8 cellular contexts compared by ENCODE assay signal in the genomic region with DNA sequence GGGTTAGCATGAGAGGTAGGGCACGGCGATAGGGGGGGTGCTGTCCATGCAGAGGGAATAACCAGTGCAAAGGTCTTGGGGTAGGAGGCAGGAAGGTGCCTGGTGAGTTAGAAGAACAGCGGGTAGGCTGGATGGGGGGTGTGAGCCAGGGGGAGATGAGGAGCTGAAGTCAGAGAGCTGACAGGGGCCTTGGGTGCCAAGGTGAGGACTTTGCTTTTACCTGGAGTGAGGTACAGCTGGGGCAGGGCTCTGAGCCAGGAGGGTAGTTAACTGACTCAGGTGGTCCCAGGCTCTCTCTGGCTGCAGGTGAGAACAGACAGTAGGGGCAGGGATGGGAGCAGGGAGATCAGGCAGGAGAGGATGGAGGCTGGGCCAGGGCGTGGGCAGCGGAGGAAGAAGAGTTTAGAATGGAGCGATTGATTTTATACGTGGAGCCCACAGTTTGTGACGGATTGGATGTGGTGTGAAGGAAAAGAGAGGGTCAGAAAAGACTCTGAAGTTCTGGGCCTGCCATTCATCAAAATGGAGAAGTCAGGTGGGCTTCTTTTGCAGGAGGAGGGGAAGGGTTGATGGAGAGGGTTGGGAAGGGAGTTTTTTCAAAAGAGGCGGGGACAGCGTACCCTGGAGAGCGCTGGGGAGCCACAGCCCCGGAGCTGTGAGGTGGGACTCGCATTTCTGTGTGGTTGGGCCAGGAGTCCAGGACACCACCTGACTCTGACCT. TPM values are rescaled to one million over a fixed set of nuclear protein-coding genes. Genes with fewer than 3 reads are reported as not detected.
A peak's percentile ranks its signal among the peaks of the same experiment; 100 is the strongest.
DNase-seq lines count a peak whose midpoint lies in the region; ATAC-seq and TF ChIP-seq lines count a peak whose summit lies in the region.

No MANE protein-coding gene starts in this region.

- CTCF ChIA-PET in WTC11 (lab: Charles Lee): interaction anchor here (1.0 to 4.0 kb wide), 7 partner anchors 14 to 160 kb away, joined by 3 to 17 read pairs (median 7); no protein-coding TSS in a partner anchor

- 51 to 63% (median 53%) methylated on average over 13 of the region's 13 CpGs for WGBS in heart left ventricle, 4 donors
- WGBS in sigmoid colon, 2 donors: 38 to 47% methylated on average over 13 of the region's 13 CpGs

- H3K4me3 Mint-ChIP-seq in WTC11: peak overlapping the region; percentile 70

- peaks cover 65% of the 10 kb centered on the region for H3K4me1 Mint-ChIP-seq in WTC11

- DNase-seq in GM12865 (ENCODE audit: low read depth): no peak
- DNase-seq in WTC11 (ENCODE audit: low spot score): no peak
- DNase-seq in heart left ventricle: peak in 1 of 5 donors; percentile 72
- DNase-seq in sigmoid colon: no peak
- DNase-seq in stimulated activated CD4-positive, alpha-beta T cell treated with anti-CD3 and anti-CD28 coated beads, Interleukin-4, amount 100 ng/mL, for 24 hours: no peak
- no peak for DNase-seq in COLO829 (ENCODE audit: low spot score)
- no peak for DNase-seq in activated CD4-positive, alpha-beta T cell treated with anti-CD3 and anti-CD28 coated beads for 48 hours

- POLR2A ChIA-PET in WTC11 (lab: Charles Lee): interaction anchor here (0.6 to 1.5 kb wide), 9 partner anchors 13 to 1115 kb away, joined by 3 to 6 read pairs (median 4); a partner anchor contains a TSS

- H3K36me3 Mint-ChIP-seq in WTC11: peaks cover 17% of the 10 kb centered on the region

- H3K36me3 ChIP-seq in heart left ventricle: peaks cover 0 to 7% (median 2%) of the 10 kb centered on the region in 9 donors
- H3K36me3 ChIP-seq in sigmoid colon: no peaks in the 10 kb centered on the region

- intact Hi-C loops in heart left ventricle (cut with DNase I): no loop called here
- intact Hi-C loops in sigmoid colon (cut with DNase I): no loop called here

- ATAC-seq in WTC11 (peak; percentile 43), heart left ventricle (peak in 1 of 4 donors; percentile 18), HG02870 (IDR thresholded peaks at IDR 0.05; ENCODE audit: unreplicated experiment) (no peak)

- no peaks in the 10 kb centered on the region for H3K9me3 Mint-ChIP-seq in WTC11

- peak overlapping the region; percentile 94 for H3K27ac Mint-ChIP-seq in WTC11

- TF ChIP-seq POLR2A in heart left ventricle (IDR thresholded peaks at IDR 0.05) (no peak), sigmoid colon (IDR thresholded peaks at IDR 0.05) (no peak)

- no peak for TF ChIP-seq CTCF in GM12865 (IDR thresholded peaks at IDR 0.05; ENCODE audit: insufficient read depth, low read depth, low read length, missing control alignments)
- no peak for TF ChIP-seq CTCF in WTC11 (IDR thresholded peaks at IDR 0.05)
- TF ChIP-seq CTCF in heart left ventricle (IDR thresholded peaks at IDR 0.05): no peak
- no peak for TF ChIP-seq CTCF in sigmoid colon (IDR thresholded peaks at IDR 0.05)

- peak overlapping the region; percentile 93 to 100 (median 98) for H3K27ac ChIP-seq in heart left ventricle
- peak overlapping the region; percentile 97 to 100 (median 99) for H3K27ac ChIP-seq in sigmoid colon

- no peaks in the 10 kb centered on the region for H3K27me3 ChIP-seq in heart left ventricle
- no peaks in the 10 kb centered on the region for H3K27me3 ChIP-seq in sigmoid colon

- TF ChIP-seq EP300 in sigmoid colon (IDR thresholded peaks at IDR 0.05): no peak

- H3K9me3 ChIP-seq in heart left ventricle (no peaks in the 10 kb centered on the region), sigmoid colon (no peaks in the 10 kb centered on the region)

- H3K27me3 Mint-ChIP-seq in WTC11 (ENCODE audit: low read depth): peaks cover under 1% of the 10 kb centered on the region; the same call in 1 of the 2 replicates

- H3K4me1 ChIP-seq in heart left ventricle (peaks cover 0 to 88% (median 58%) of the 10 kb centered on the region in 12 donors), sigmoid colon (peaks cover 0 to 43% (median 34%) of the 10 kb centered on the region in 4 donors)

- H3K4me3 ChIP-seq in GM12865 (ENCODE audit: low read depth, low read length) (peak overlapping the region; percentile 94), heart left ventricle (peak overlapping the region; percentile 76 to 99 (median 91)), sigmoid colon (peak overlapping the region; percentile 83 to 99 (median 85))

TF ChIP-seq in WTC11, 78 proteins besides CTCF, POLR2A, EP300 and RAD21:
- TF ChIP-seq SP1 (CRISPR knock-in tag; conservative IDR thresholded peaks at IDR 0.05): peak; percentile 21; the same call in 1 of the 2 replicates
- 0 out of 2 replicates have a peak, but pooled peaks have one; percentile 11 for TF ChIP-seq TEAD1 (CRISPR knock-in tag; IDR thresholded peaks at IDR 0.05)
- 0 out of 2 replicates have a peak, but pooled peaks have one; percentile 9 for TF ChIP-seq ZNF232 (CRISPR knock-in tag; IDR thresholded peaks at IDR 0.05)
- TF ChIP-seq SMAD3 (CRISPR knock-in tag; IDR thresholded peaks at IDR 0.05; ENCODE audit: borderline replicate concordance): no peak
- TF ChIP-seq ZNF219 (CRISPR knock-in tag; IDR thresholded peaks at IDR 0.05; ENCODE audit: borderline replicate concordance): no peak
- TF ChIP-seq MYBL2 (CRISPR knock-in tag; IDR thresholded peaks at IDR 0.05): 0 out of 2 replicates have a peak, but pooled peaks have one; percentile 6
- TF ChIP-seq NR1H2 (CRISPR knock-in tag; IDR thresholded peaks at IDR 0.05): no peak

RNA-seq across cellular contexts. Expression of a gene that starts 1.2 kb away (rescaled TPM):
- total RNA-seq in WTC11 (2021): 235 to 389 TPM (median 236 TPM) in 3 replicates
- total RNA-seq in heart left ventricle: 10 to 100 TPM; 21.8 to 64.5 (median 29.0) TPM
- polyA plus RNA-seq in heart left ventricle: 10 to 100 TPM; 31.3 to 36.3 TPM
- total RNA-seq in sigmoid colon: 10 to 100 TPM; 27.1 to 58.9 (median 43.0) TPM
- 10 to 100 TPM in 2 of 3 donors, 1 to 10 TPM in 1; 5.1 to 41.1 (median 12.0) TPM for polyA plus RNA-seq in sigmoid colon

RNA-seq across cellular contexts. Expression of a gene that starts 31.3 kb away (rescaled TPM):
- total RNA-seq in WTC11 (2021) (4.4 to 8.0 TPM (median 4.8 TPM) in 3 replicates), heart left ventricle (10 to 100 TPM; 22.1 to 68.3 (median 32.4) TPM), sigmoid colon (10 to 100 TPM in 1 of 4 donors, 1 to 10 TPM in 3; 3.0 to 10.0 (median 6.6) TPM)
- polyA plus RNA-seq in heart left ventricle (10 to 100 TPM; 19.7 to 64.4 TPM), sigmoid colon (1 to 10 TPM; 4.5 to 9.6 (median 4.9) TPM)

RNA-seq across cellular contexts. Expression of a gene that starts 34.9 kb away (rescaled TPM):
- total RNA-seq in WTC11 (2021) (6.6 to 12.9 TPM (median 8.0 TPM) in 3 replicates), heart left ventricle (1 to 10 TPM; 2.7 to 8.2 (median 4.2) TPM), sigmoid colon (1 to 10 TPM; 3.1 to 6.4 (median 4.2) TPM)
- polyA plus RNA-seq in heart left ventricle (1 to 10 TPM; 1.3 to 2.2 TPM), sigmoid colon (1 to 10 TPM; 1.4 to 3.0 (median 1.8) TPM)

RNA-seq across cellular contexts. Expression of a gene that starts 42.6 kb away (rescaled TPM):
- total RNA-seq in WTC11 (2021): 20.8 to 35.5 TPM (median 34.6 TPM) in 3 replicates
- 10 to 100 TPM in 1 of 9 donors, 1 to 10 TPM in 8; 1.1 to 13.4 (median 3.3) TPM for total RNA-seq in heart left ventricle
- 1 to 10 TPM in 1 of 2 donors, under 1 TPM in 1; 0.80 to 1.4 TPM for polyA plus RNA-seq in heart left ventricle
- total RNA-seq in sigmoid colon: under 1 TPM in 3 of 4 donors, not detected in 1; 0.36 to 0.95 (median 0.66) TPM
- 1 to 10 TPM in 1 of 3 donors, under 1 TPM in 1, not detected in 1; 0.61 to 1.8 TPM for polyA plus RNA-seq in sigmoid colon
